21 cellular contexts compared by ENCODE assay signal in the genomic region with DNA sequence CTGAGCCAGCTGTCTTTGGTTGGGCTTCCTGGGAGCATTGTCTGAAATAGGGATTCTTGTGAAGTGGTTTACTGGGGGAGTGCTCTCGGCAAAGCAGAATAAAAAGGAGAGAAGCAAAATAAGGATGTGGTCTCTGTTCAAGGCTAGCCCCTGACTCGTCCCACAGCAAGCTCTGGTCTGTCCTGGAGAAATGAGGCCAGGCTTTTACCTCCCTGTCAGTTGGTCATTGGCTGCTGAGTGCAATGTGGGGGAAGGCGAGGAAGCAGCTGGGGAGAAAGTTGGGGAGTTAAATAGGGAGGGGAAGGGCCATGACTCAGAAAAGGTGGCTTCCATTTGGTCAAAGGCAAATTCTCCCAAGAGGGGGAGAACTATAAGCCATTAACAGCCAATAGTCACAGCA.
"Had no signal": no experiment of that assay in that cellular context is flagged by ENCODE, and none has a peak within 500 bp of the region (broad histone marks: within the 10 kb centered on the region; RNA-seq: fewer than 3 reads in every experiment).

No MANE protein-coding gene starts in this region.

- H3K4me2 ChIP-seq: hepatocyte had no signal

- DNase-seq: activated CD4-positive, alpha-beta memory T cell treated with anti-CD3 and anti-CD28 coated beads, Interleukin-2, amount 10 ng/mL, durations not matched to agents 7 days and 5 days; activated CD4-positive, alpha-beta T cell treated with anti-CD3 and anti-CD28 coated beads for 48 hours; activated CD4-positive, CD25-positive, alpha-beta regulatory T cell; activated CD8-positive, alpha-beta memory T cell treated with anti-CD3 and anti-CD28 coated beads, Interleukin-2, amount 10 ng/mL, durations not matched to agents 7 days and 5 days; activated naive CD4-positive, alpha-beta T cell treated with anti-CD3 and anti-CD28 coated beads for 36 hours; activated naive CD8-positive, alpha-beta T cell treated with anti-CD3 and anti-CD28 coated beads, Interleukin-2, amount 50 U/mL, for 24 hours; activated T-cell treated with anti-CD3 and anti-CD28 coated beads, Interleukin-2, amount 50 U/mL, for 1 hour; aorta; cerebellar nuclear complex; effector CD8-positive, alpha-beta T cell; left cardiac atrium; mesendoderm; natural killer cell; retina; stimulated activated CD4-positive, alpha-beta T cell treated with anti-CD3 and anti-CD28 coated beads, Interleukin-12 subunit alpha, Interleukin-12 subunit beta, amount 100 ng/mL, for 4 hours; stimulated activated CD4-positive, alpha-beta T cell treated with anti-CD3 and anti-CD28 coated beads, Interleukin-1b, Interleukin-23, amount 100 ng/mL, for 48 hours; stimulated activated CD8-positive, alpha-beta memory T cell treated with anti-CD3 and anti-CD28 coated beads, Interleukin-4, amount 100 ng/mL, for 48 hours; stimulated activated naive CD4-positive, alpha-beta T cell; T-cell had no signal

- H3K9me3 ChIP-seq: tibial nerve had no signal

- H3K4me3 ChIP-seq: hepatocyte, tibial nerve had no signal

- H3K36me3 ChIP-seq: tibial nerve had no signal

- H3K27me3 ChIP-seq: hepatocyte, tibial nerve had no signal

- H2AFZ ChIP-seq: hepatocyte had no signal

- H3K79me2 ChIP-seq: hepatocyte had no signal

- H3K27ac ChIP-seq: hepatocyte, tibial nerve had no signal
